In genomic region chrX:120244395-120244734, GRCh38 we compare ENCODE assay signal across 2 cellular contexts.
TF ChIP-seq lines count a peak whose summit lies in the region.

No MANE protein-coding gene starts in this region.

TF ChIP-seq in GM23338, 12 proteins besides CTCF, POLR2A, EP300 and RAD21 (continued from another document):
- TF ChIP-seq ZNF462 (CRISPR knock-in tag; IDR thresholded peaks at IDR 0.05) (no peak), NANOG (IDR thresholded peaks at IDR 0.05; ENCODE audit: borderline replicate concordance) (no peak), CREB1 (CRISPR knock-in tag; IDR thresholded peaks at IDR 0.05; ENCODE audit: low read depth) (no peak)
TF ChIP-seq in GM23338: peak in this region for 0.

TF ChIP-seq in WTC11, 78 proteins besides CTCF, POLR2A, EP300 and RAD21 (continued from another document):
- TF ChIP-seq PRDM15 (CRISPR knock-in tag; IDR thresholded peaks at IDR 0.05) = no peak
- no peak for TF ChIP-seq RELA (CRISPR knock-in tag; IDR thresholded peaks at IDR 0.05; ENCODE audit: borderline replicate concordance)
- TF ChIP-seq ZNF671 (CRISPR knock-in tag; IDR thresholded peaks at IDR 0.05) = no peak
- no peak for TF ChIP-seq SMAD3 (CRISPR knock-in tag; IDR thresholded peaks at IDR 0.05; ENCODE audit: borderline replicate concordance)
